9 cellular contexts compared by ENCODE assay signal in genomic region chr7:17773289-17773626, GRCh38.
DNase-seq lines count a peak whose midpoint lies in the region.
"Had no signal": no experiment of that assay in that cellular context is flagged by ENCODE, and none has a peak within 500 bp of the region (broad histone marks: within the 10 kb centered on the region; RNA-seq: fewer than 3 reads in every experiment).

No MANE protein-coding gene starts in this region.

- no peak overlapping the region for H4K8ac ChIP-seq in trophoblast cell (ENCODE audit: low read depth, low read length)

- no peak overlapping the region for H2BK120ac ChIP-seq in trophoblast cell (ENCODE audit: insufficient read depth, low read length, poor library complexity)

- no peaks in the 10 kb centered on the region for H3K4me1 ChIP-seq in trophoblast cell (ENCODE audit: control insufficient read depth in 1 of 2, insufficient read depth in 2 of 2, low read length in 2 of 2)

- no peaks in the 10 kb centered on the region for H3K9me3 ChIP-seq in trophoblast cell (ENCODE audit: insufficient read depth, low read depth, low read length)
- H3K9me3 ChIP-seq: esophagus muscularis mucosa had no signal

- no peak overlapping the region for H3K27ac ChIP-seq in trophoblast cell (ENCODE audit: low read depth, low read length)
- H3K27ac ChIP-seq: esophagus muscularis mucosa had no signal

- no peaks in the 10 kb centered on the region for H3K36me3 ChIP-seq in trophoblast cell (ENCODE audit: control insufficient read depth in 1 of 2, insufficient read depth in 2 of 2, low read length in 2 of 2)
- H3K36me3 ChIP-seq: esophagus muscularis mucosa had no signal

- no peaks in the 10 kb centered on the region for H3K79me2 ChIP-seq in trophoblast cell (ENCODE audit: control insufficient read depth, insufficient read depth, low read length, poor library complexity)

- no peak overlapping the region for H2BK5ac ChIP-seq in trophoblast cell (ENCODE audit: low read depth, low read length, poor library complexity)

- no peak overlapping the region for H3K18ac ChIP-seq in trophoblast cell (ENCODE audit: low read length)

- WGBS in trophoblast cell (ENCODE audit: extremely low coverage, insufficient coverage, insufficient read length): no CpG with 5 or more reads among the region's 4 CpGs

- no peak overlapping the region for H3K4me2 ChIP-seq in trophoblast cell (ENCODE audit: low read length)

- DNase-seq in GM04504 (ENCODE audit: low read depth) (peak; percentile 65), NCI-H69 (lab: John Stamatoyannopoulos, UW) (peak; percentile 79), dedifferentiated amniotic fluid mesenchymal stem cell (ENCODE audit: extremely low spot score) (peak; percentile 62), trophoblast cell (peak; percentile 34 to 55), NCI-H1694 (lab: John Stamatoyannopoulos, UW) (no peak), cerebellum (ENCODE audit: low spot score) (no peak), NCI-H1092 treated with DMSO at 0.1 percent for 48 hours (lab: John Stamatoyannopoulos, UW) (no peak), DMS153 treated with DMSO at 0.1 percent for 48 hours (lab: John Stamatoyannopoulos, UW; ENCODE audit: unreplicated experiment) (no peak)

- no peak overlapping the region for H3K4ac ChIP-seq in trophoblast cell (ENCODE audit: low read depth, low read length)

- no peak overlapping the region for H2BK12ac ChIP-seq in trophoblast cell (ENCODE audit: low read length)

- H3K23ac ChIP-seq in trophoblast cell (ENCODE audit: low read length): no peak overlapping the region

- no peak overlapping the region for H2AFZ ChIP-seq in trophoblast cell (ENCODE audit: insufficient read depth, low read length, poor library complexity)

- H4K12ac ChIP-seq in trophoblast cell (ENCODE audit: low read depth, low read length): no peak overlapping the region

- no peak overlapping the region for H2AK5ac ChIP-seq in trophoblast cell (ENCODE audit: low read length)

- no peak overlapping the region for H3K4me3 ChIP-seq in trophoblast cell (ENCODE audit: low read depth, low read length)
- H3K4me3 ChIP-seq: esophagus muscularis mucosa had no signal

- H3K79me1 ChIP-seq in trophoblast cell (ENCODE audit: low read length): no peaks in the 10 kb centered on the region

- H3K14ac ChIP-seq in trophoblast cell (ENCODE audit: low read length): no peak overlapping the region

- H3K9ac ChIP-seq in trophoblast cell (ENCODE audit: low read length): no peak overlapping the region

- H3K27me3 ChIP-seq in trophoblast cell (ENCODE audit: insufficient read depth, low read length): no peaks in the 10 kb centered on the region
- H3K27me3 ChIP-seq: esophagus muscularis mucosa had no signal

- H4K91ac ChIP-seq in trophoblast cell (ENCODE audit: low read depth, low read length): no peak overlapping the region

Comparison
In these comparisons a context has a peak if more than half of its experiments do, and no peak if none do; other contexts are left out.
1. DNase-seq: peak in GM04504 (single experiment), NCI-H69 (single experiment), dedifferentiated amniotic fluid mesenchymal stem cell (single experiment) and trophoblast cell (2 of 2); none in NCI-H1694 (single experiment), cerebellum (single experiment), NCI-H1092 treated with DMSO at 0.1 percent for 48 hours (single experiment) and DMS153 treated with DMSO at 0.1 percent for 48 hours (single experiment).